Comparison of ENCODE assay signal across 38 cellular contexts in genomic region chr7:97735075-97735474, GRCh38. TPM values are rescaled to one million over a fixed set of nuclear protein-coding genes. Genes with fewer than 3 reads are reported as not detected.
"Had no signal": no experiment of that assay in that cellular context is flagged by ENCODE, and none has a peak within 500 bp of the region (broad histone marks: within the 10 kb centered on the region; RNA-seq: fewer than 3 reads in every experiment).

No MANE protein-coding gene starts in this region.

- H3K36me3 ChIP-seq: MG63 had no signal

- DNase-seq: Karpas-422, Kasumi-1, MG63, MM.1S, MV-4-11, NCI-H1048, NCI-H1092, NCI-H1092 treated with DMSO at 0.1 percent for 48 hours, NCI-H1105, NCI-H1105 treated with DMSO at 0.1 percent for 48 hours, NCI-H1417, NCI-H1417 treated with DMSO at 0.1 percent for 48 hours, NCI-H1436, NCI-H1436 treated with DMSO at 0.1 percent for 48 hours, NCI-H146, NCI-H1694, NCI-H1694 treated with DMSO at 0.1 percent for 48 hours, NCI-H187, NCI-H187 treated with DMSO at 0.1 percent for 48 hours, NCI-H1930, NCI-H2029, NCI-H2029 treated with DMSO at 0.1 percent for 48 hours, NCI-H2081, NCI-H2081 treated with DMSO at 0.1 percent for 48 hours, NCI-H2107, NCI-H2171, NCI-H2171 treated with DMSO at 0.1 percent for 48 hours, NCI-H2227 treated with DMSO at 0.1 percent for 48 hours, NCI-H226, NCI-H345, NCI-H446, NCI-H446 treated with DMSO at 0.1 percent for 48 hours, NCI-H510A had no signal

- H3K27ac ChIP-seq: KMS-11 had no signal

- H3K4me2 ChIP-seq: KMS-11 had no signal

- H3K9ac ChIP-seq: KMS-11 had no signal

- H3K4me3 ChIP-seq: MG63 had no signal

- H3K9me3 ChIP-seq: MG63 had no signal

RNA-seq across cellular contexts. Expression of gene TAC1, which starts 3.2 kb away (rescaled TPM):
- total RNA-seq: LHCN-M2, M059J, MCF 10A, NCI-H460 had no signal
